In genomic region chr5:142391031-142391872, GRCh38 we compare ENCODE assay signal across 17 cellular contexts.
A peak's percentile ranks its signal among the peaks of the same experiment; 100 is the strongest.
DNase-seq lines count a peak whose midpoint lies in the region; ATAC-seq and TF ChIP-seq lines count a peak whose summit lies in the region.
"Had no signal": no experiment of that assay in that cellular context is flagged by ENCODE, and none has a peak within 500 bp of the region (broad histone marks: within the 10 kb centered on the region; RNA-seq: fewer than 3 reads in every experiment).

No MANE protein-coding gene starts in this region.

- DNase-seq in Right ventricle myocardium inferior (ENCODE audit: missing footprints) (no peak), cardiac septum (ENCODE audit: low spot score) (no peak), left cardiac atrium (no peak), nephron progenitor cell (no peak), DMS153 treated with DMSO at 0.1 percent for 48 hours (lab: John Stamatoyannopoulos, UW; ENCODE audit: unreplicated experiment) (no peak), superior temporal gyrus (ENCODE audit: extremely low spot score) (no peak), NCI-H1417 (lab: John Stamatoyannopoulos, UW) (no peak)
- DNase-seq in effector memory CD8-positive, alpha-beta T cell: no peak
- DNase-seq: activated naive CD4-positive, alpha-beta T cell; DMS153; endodermal cell; MV-4-11; NCI-H2081 treated with DMSO at 0.1 percent for 48 hours; NCI-H510A; stimulated activated CD4-positive, alpha-beta T cell treated with anti-CD3 and anti-CD28 coated beads, Interleukin-12 subunit alpha, Interleukin-12 subunit beta, amount 100 ng/mL, for 4 hours had no signal

- ATAC-seq in Right ventricle myocardium inferior (peak; percentile 52), left cardiac atrium (peak; percentile 36 to 47)
- no peak for ATAC-seq in effector memory CD8-positive, alpha-beta T cell (replicated peaks)
- ATAC-seq: A549 had no signal

- peaks cover 6% of the 10 kb centered on the region for H3K27me3 Mint-ChIP-seq in nephron progenitor cell (ENCODE audit: low read depth, poor library complexity)
- peaks cover 5 to 22% of the 10 kb centered on the region in 2 donors for H3K27me3 Mint-ChIP-seq in effector memory CD8-positive, alpha-beta T cell

- peak overlapping the region; percentile 83 for H3K27ac Mint-ChIP-seq in nephron progenitor cell
- no peak overlapping the region for H3K27ac Mint-ChIP-seq in effector memory CD8-positive, alpha-beta T cell
- H3K27ac Mint-ChIP-seq: IgD-negative memory B cell had no signal

- peak overlapping the region; percentile 30 for H3K4me3 Mint-ChIP-seq in nephron progenitor cell
- no peak overlapping the region for H3K4me3 Mint-ChIP-seq in effector memory CD8-positive, alpha-beta T cell
- H3K4me3 Mint-ChIP-seq: endodermal cell had no signal

- H3K36me3 Mint-ChIP-seq in nephron progenitor cell (ENCODE audit: low read depth): peaks cover 27% of the 10 kb centered on the region
- H3K36me3 Mint-ChIP-seq in effector memory CD8-positive, alpha-beta T cell (ENCODE audit: insufficient read depth): no peaks in the 10 kb centered on the region

- TF ChIP-seq CTCF in nephron progenitor cell (IDR thresholded peaks at IDR 0.05): no peak

- intact Hi-C loops in Right ventricle myocardium inferior (cut with DNase I) (no loop called here), cardiac septum (cut with DNase I) (no loop called here), left cardiac atrium (cut with DNase I) (no loop called here)

- peaks cover 26% of the 10 kb centered on the region for H3K9me3 Mint-ChIP-seq in nephron progenitor cell
- H3K9me3 Mint-ChIP-seq in effector memory CD8-positive, alpha-beta T cell: peaks cover 10% of the 10 kb centered on the region in 2 donors

- H3K4me1 Mint-ChIP-seq in nephron progenitor cell: peaks cover 67% of the 10 kb centered on the region
- peaks cover 0 to 6% of the 10 kb centered on the region in 2 donors for H3K4me1 Mint-ChIP-seq in effector memory CD8-positive, alpha-beta T cell (ENCODE audit: low read depth in 2 of 2)
